9 cellular contexts compared by ENCODE assay signal in the genomic region with DNA sequence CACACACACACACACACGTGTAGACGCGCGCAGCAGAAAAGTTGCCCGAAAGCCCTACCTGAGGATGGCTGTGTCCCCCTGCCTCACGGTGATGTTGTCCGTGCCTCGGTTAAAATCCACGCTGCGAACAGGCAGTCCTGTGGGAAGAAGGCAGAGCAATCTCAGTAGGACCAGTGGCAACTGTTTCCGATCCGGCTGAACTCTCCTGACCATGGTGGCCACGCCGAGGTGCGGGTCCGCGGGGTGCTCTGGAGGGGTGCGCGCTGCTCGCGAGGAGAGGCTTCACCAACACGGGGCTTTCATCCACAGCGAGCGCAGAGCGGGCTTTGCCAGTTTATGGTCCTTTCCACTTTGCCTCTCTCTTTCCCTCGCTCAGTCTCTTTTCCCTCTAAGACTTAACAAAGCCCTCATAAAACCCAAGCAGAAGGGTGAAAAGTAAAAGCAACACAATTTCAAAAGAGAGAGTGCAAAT. TPM values are rescaled to one million over a fixed set of nuclear protein-coding genes. Genes with fewer than 3 reads are reported as not detected.
A peak's percentile ranks its signal among the peaks of the same experiment; 100 is the strongest.
DNase-seq lines count a peak whose midpoint lies in the region; ATAC-seq and TF ChIP-seq lines count a peak whose summit lies in the region.
"Had no signal": no experiment of that assay in that cellular context is flagged by ENCODE, and none has a peak within 500 bp of the region (broad histone marks: within the 10 kb centered on the region; RNA-seq: fewer than 3 reads in every experiment).

No MANE protein-coding gene starts in this region.

- no peaks in the 10 kb centered on the region for H4K20me1 ChIP-seq in PC-9 (ENCODE audit: insufficient read depth)

- no peak for TF ChIP-seq CTCF in WERI-Rb-1 (IDR thresholded peaks at IDR 0.05; ENCODE audit: low read depth, low read length)
- TF ChIP-seq CTCF in right atrium auricular region (IDR thresholded peaks at IDR 0.05) = no peak
- no peak for TF ChIP-seq CTCF in PC-9 (conservative IDR thresholded peaks at IDR 0.05)

- no TSS peak for BruUV-seq in PC-9 (replicated peaks; lab: Mats Ljungman, UMichigan)

- ATAC-seq in HG02642 (IDR thresholded peaks at IDR 0.05; ENCODE audit: poor library complexity, unreplicated experiment) = no peak

- H3K4me3 ChIP-seq in WERI-Rb-1 (ENCODE audit: low read depth, low read length) (peak overlapping the region; percentile 35), right atrium auricular region (peak overlapping the region; percentile 10 to 39), PC-9 (no peak overlapping the region)

- POLR2A ChIA-PET in PC-9 (lab: Charles Lee; ENCODE audit: unreplicated experiment) = no interaction called here

- H3K9me3 ChIP-seq in WERI-Rb-1 (ENCODE audit: severe bottlenecking) (no peaks in the 10 kb centered on the region), right atrium auricular region (no peaks in the 10 kb centered on the region), PC-9 (ENCODE audit: insufficient read depth, low read depth) (no peaks in the 10 kb centered on the region)

- H3F3A ChIP-seq in PC-9 (ENCODE audit: insufficient read depth, low read depth) = no peaks in the 10 kb centered on the region

- no peaks in the 10 kb centered on the region for H3K79me2 ChIP-seq in PC-9 (ENCODE audit: low read depth)

- DNase-seq in D341Med (ENCODE audit: low spot score) (peak; percentile 41), WERI-Rb-1 (peak; percentile 9), right atrium auricular region (ENCODE audit: low spot score) (no peak), posterior cingulate gyrus (peak in 9 of 10 donors; percentile 23 to 89 (median 40)), PC-9 (no peak), RPMI8226 (no peak), LoVo (ENCODE audit: low spot score) (no peak)
- DNase-seq: activated naive CD8-positive, alpha-beta T cell treated with anti-CD3 and anti-CD28 coated beads, Interleukin-2, amount 10 ng/mL, durations not matched to agents 7 days and 5 days had no signal

- no peak overlapping the region for H3K4me2 ChIP-seq in PC-9

- H3K36me3 ChIP-seq in WERI-Rb-1 (no peaks in the 10 kb centered on the region), right atrium auricular region (no peaks in the 10 kb centered on the region), PC-9 (ENCODE audit: low read depth) (no peaks in the 10 kb centered on the region)

- intact Hi-C loops in posterior cingulate gyrus (cut with DNase I) = no loop called here
- intact Hi-C loops in PC-9 (cut with micrococcal nuclease; ENCODE audit: unreplicated experiment) = no loop called here

- H3K27me3 ChIP-seq in WERI-Rb-1 (ENCODE audit: insufficient read depth, low read depth, severe bottlenecking) = peaks cover 30% of the 10 kb centered on the region
- no peaks in the 10 kb centered on the region for H3K27me3 ChIP-seq in right atrium auricular region
- peaks cover 22% of the 10 kb centered on the region for H3K27me3 ChIP-seq in PC-9 (ENCODE audit: insufficient read depth, low read depth)

- H2AFZ ChIP-seq in PC-9 = no peak overlapping the region

- no peaks in the 10 kb centered on the region for H3K4me1 ChIP-seq in right atrium auricular region
- H3K4me1 ChIP-seq in PC-9 (replicated peaks; ENCODE audit: insufficient read depth) = no peaks in the 10 kb centered on the region

- H3K9me2 ChIP-seq in PC-9 (ENCODE audit: insufficient read depth) = no peaks in the 10 kb centered on the region

- H3K27ac ChIP-seq in WERI-Rb-1 (no peak overlapping the region), right atrium auricular region (no peak overlapping the region), PC-9 (no peak overlapping the region)

- CTCF ChIA-PET in PC-9 (lab: Charles Lee) = no interaction called here

RNA-seq across cellular contexts. Expression of gene LSAMP, which starts 0.4 kb away (rescaled TPM):
- total RNA-seq in right atrium auricular region (1 to 10 TPM; 1.7 to 2.1 TPM), PC-9 (2021) (not detected in 2 replicates)
- total RNA-seq: activated naive CD8-positive, alpha-beta T cell treated with anti-CD3 and anti-CD28 coated beads, Interleukin-2, amount 10 ng/mL, durations not matched to agents 7 days and 5 days had no signal

Comparison
In these comparisons a context has a peak if more than half of its experiments do, and no peak if none do; other contexts are left out.
1. DNase-seq: peak in D341Med (single experiment), WERI-Rb-1 (single experiment) and posterior cingulate gyrus (9 of 10); none in right atrium auricular region (single experiment), PC-9 (0 of 2), RPMI8226 (single experiment) and LoVo (single experiment).